In genomic region chr12:130461868-130462557, GRCh38 we compare ENCODE assay signal across 1 cellular context.
TF ChIP-seq lines count a peak whose summit lies in the region.

No MANE protein-coding gene starts in this region.

TF ChIP-seq in A549, 52 proteins besides CTCF, POLR2A, EP300 and RAD21 (continued from another document):
- TF ChIP-seq REST (IDR thresholded peaks at IDR 0.05) = peak; percentile 71
TF ChIP-seq in A549: peak in this region for 1.
